17 cellular contexts compared by ENCODE assay signal in the genomic region with DNA sequence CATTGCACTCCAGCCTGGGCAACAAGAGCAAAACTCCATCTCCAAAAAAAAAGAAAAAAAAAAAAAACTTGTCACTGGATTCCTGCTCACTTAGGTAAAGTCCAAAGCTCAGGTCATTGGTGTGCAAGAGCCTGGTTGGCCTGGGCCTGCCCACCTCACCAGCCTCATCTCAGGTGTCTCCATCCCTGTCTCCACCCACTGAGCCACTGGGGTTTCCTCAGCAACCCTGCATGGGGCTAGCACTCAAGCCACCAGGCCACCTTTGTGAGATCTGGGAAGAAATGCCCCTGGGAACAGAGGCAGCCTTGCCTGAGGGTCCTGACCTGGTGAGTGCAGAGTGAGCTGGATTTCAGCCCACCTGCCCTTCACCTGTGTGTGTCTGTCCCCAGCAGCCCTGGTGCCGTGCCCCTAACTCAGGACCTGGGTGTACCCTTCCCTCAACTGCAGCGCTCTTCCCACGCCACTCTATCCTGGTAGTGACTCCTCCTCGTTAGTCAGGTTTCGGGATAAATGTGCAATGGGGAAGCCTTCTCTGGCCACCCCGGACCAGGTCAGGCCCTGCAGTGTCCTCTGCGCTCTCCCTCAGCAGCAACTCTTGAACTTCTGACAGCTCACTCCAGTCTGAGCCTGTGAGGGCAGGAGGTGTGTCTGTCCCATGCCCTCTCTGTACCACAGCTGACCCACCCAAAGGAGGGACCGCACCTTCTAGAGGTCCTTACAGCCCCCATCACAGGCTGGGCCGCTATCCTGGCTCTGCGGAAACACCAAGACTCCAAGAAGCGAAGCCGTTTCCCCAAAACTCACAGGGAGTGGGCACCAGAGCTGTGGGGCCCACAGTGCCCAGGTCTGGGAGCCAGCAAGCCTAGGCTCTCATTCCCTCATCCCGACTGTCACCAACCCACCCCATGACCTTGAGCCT. TPM values are rescaled to one million over a fixed set of nuclear protein-coding genes. Genes with fewer than 3 reads are reported as not detected.
DNase-seq lines count a peak whose midpoint lies in the region; ATAC-seq, FAIRE-seq and TF ChIP-seq lines count a peak whose summit lies in the region.
"Had no signal": no experiment of that assay in that cellular context is flagged by ENCODE, and none has a peak within 500 bp of the region (broad histone marks: within the 10 kb centered on the region; RNA-seq: fewer than 3 reads in every experiment).

No MANE protein-coding gene starts in this region.

- H3K4me1 ChIP-seq in HepG2 (ENCODE audit: insufficient read depth, low read length) (peaks cover 87% of the 10 kb centered on the region), upper lobe of left lung (peaks cover 14 to 26% (median 19%) of the 10 kb centered on the region in 4 donors), psoas muscle (peaks cover 15% of the 10 kb centered on the region), BE2C (no peaks in the 10 kb centered on the region)

- TF ChIP-seq EP300 in HepG2 (IDR thresholded peaks at IDR 0.05; ENCODE audit: low read depth in 2 of 2, low read length in 2 of 2) (no peak), HepG2 (CRISPR knock-in tag; IDR thresholded peaks at IDR 0.05; ENCODE audit: borderline replicate concordance) (no peak), upper lobe of left lung (IDR thresholded peaks at IDR 0.05) (no peak)

- WGBS in HepG2 (ENCODE audit: low lambda C conversion rate), result 95% methylated on average over 8 of the region's 13 CpGs
- WGBS in upper lobe of left lung, 2 donors, result 94% methylated on average over 6 to 13 of the region's 13 CpGs
- 92 to 93% (median 92%) methylated on average over 13 of the region's 13 CpGs for WGBS in psoas muscle, 3 donors

- in situ Hi-C loops in HepG2 (cut with HindIII; ENCODE audit: extremely low pct_ligation_motif_present, low pct_unique_long_range_greater_than_20kb), result loop anchor here (25.0 kb wide), 1 partner anchor 526 kb away; no protein-coding TSS in a partner anchor

- TF ChIP-seq RAD21 in HepG2 (CRISPR knock-in tag; IDR thresholded peaks at IDR 0.05), result no peak

- H3K9me3 Mint-ChIP-seq in type B pancreatic cell, result no peaks in the 10 kb centered on the region
- H3K9me3 Mint-ChIP-seq: CD8-positive, alpha-beta T cell had no signal

- no peaks in the 10 kb centered on the region for H3K36me3 Mint-ChIP-seq in type B pancreatic cell
- H3K36me3 Mint-ChIP-seq: CD8-positive, alpha-beta T cell had no signal

- DNase-seq in activated effector memory CD4-positive, alpha-beta T cell treated with anti-CD3 and anti-CD28 coated beads, Interleukin-2, amount 50 U/mL, for 16 hours, result peak; percentile 57
- DNase-seq in activated effector memory CD4-positive, alpha-beta T cell treated with Interleukin-2 at 50 U/mL for 16 hours, result no peak
- DNase-seq in coronary artery (ENCODE audit: low spot score) (peak; percentile 67), HepG2 (ENCODE audit: low spot score) (peak; percentile 75), type B pancreatic cell (ENCODE audit: extremely low spot score, unreplicated experiment) (peak; percentile 51), upper lobe of left lung (no peak), psoas muscle (no peak), BE2C (no peak)
- DNase-seq: IMR-90, Kasumi-1, NCI-H1105 treated with DMSO at 0.1 percent for 48 hours, NCI-H187, SHP77 had no signal

- peak; percentile 28 for FAIRE-seq in HepG2 (lab: Jason Lieb, UNC)
- FAIRE-seq: H1 had no signal

- CTCF ChIA-PET in HepG2 (lab: Yijun Ruan, JAX; ENCODE audit: low intra/inter-chr PET ratio, low total read pairs), result no interaction called here

- H3K27ac ChIP-seq in coronary artery (no peak overlapping the region), HepG2 (ENCODE audit: extremely low read length, insufficient read depth, low read length) (no peak overlapping the region), upper lobe of left lung (no peak overlapping the region), psoas muscle (no peak overlapping the region)

- H3K27me3 ChIP-seq in HepG2 (ENCODE audit: control insufficient read depth in 1 of 2, insufficient read depth in 2 of 2, low read length in 2 of 2) (no peaks in the 10 kb centered on the region), upper lobe of left lung (no peaks in the 10 kb centered on the region), psoas muscle (ENCODE audit: insufficient read depth in 3 of 3, low read length in 2 of 3) (peaks cover 0 to 3% (median 0%) of the 10 kb centered on the region in 3 donors), BE2C (no peaks in the 10 kb centered on the region)

- H3K4me2 ChIP-seq in HepG2 (ENCODE audit: low read depth, low read length), result peak overlapping the region; percentile 47; the same call in 1 of the 2 replicates

- H3K4me3 Mint-ChIP-seq in type B pancreatic cell, result no peak overlapping the region
- H3K4me3 Mint-ChIP-seq: CD8-positive, alpha-beta T cell had no signal

- no peak for TF ChIP-seq POLR2A in HepG2 (IDR thresholded peaks at IDR 0.05; ENCODE audit: insufficient read depth in 1 of 2, low read depth in 2 of 2, low read length in 2 of 2)
- no peak for TF ChIP-seq POLR2A in upper lobe of left lung (IDR thresholded peaks at IDR 0.05)

- H3K4me3 ChIP-seq in coronary artery (no peak overlapping the region), HepG2 (replicated peaks in 1 of 3; ENCODE audit: insufficient read depth in 1 of 3, low read depth in 2 of 3, low read length in 3 of 3) (no peak overlapping the region), upper lobe of left lung (no peak overlapping the region), psoas muscle (no peak overlapping the region), BE2C (ENCODE audit: low read depth, low read length) (no peak overlapping the region)

- H3K9ac ChIP-seq in HepG2 (ENCODE audit: insufficient read depth, low read depth, low read length), result no peak overlapping the region

- H3K27ac Mint-ChIP-seq in type B pancreatic cell, result no peak overlapping the region
- H3K27ac Mint-ChIP-seq: CD8-positive, alpha-beta T cell had no signal

- H3K36me3 ChIP-seq in HepG2 (replicated peaks in 1 of 2; ENCODE audit: control insufficient read depth in 1 of 2, insufficient read depth in 2 of 2, low read length in 2 of 2) (no peaks in the 10 kb centered on the region), upper lobe of left lung (no peaks in the 10 kb centered on the region), psoas muscle (ENCODE audit: insufficient read depth in 1 of 2, low read depth in 1 of 2) (no peaks in the 10 kb centered on the region), BE2C (no peaks in the 10 kb centered on the region)

- TF ChIP-seq CTCF in coronary artery (IDR thresholded peaks at IDR 0.05), result no peak
- TF ChIP-seq CTCF in HepG2 (CRISPR knock-in tag; IDR thresholded peaks at IDR 0.05), result no peak
- TF ChIP-seq CTCF in type B pancreatic cell (conservative IDR thresholded peaks at IDR 0.05), result no peak
- no peak for TF ChIP-seq CTCF in upper lobe of left lung (IDR thresholded peaks at IDR 0.05)
- no peak for TF ChIP-seq CTCF in psoas muscle (IDR thresholded peaks at IDR 0.05)
- no peak for TF ChIP-seq CTCF in BE2C (IDR thresholded peaks at IDR 0.05; ENCODE audit: low read depth, low read length)

- POLR2A ChIA-PET in HepG2 (lab: Yijun Ruan, JAX), result interaction anchor here (8.3 kb wide), 1 partner anchor 5 kb away, joined by 168 read pairs; no protein-coding TSS in a partner anchor

- no peaks in the 10 kb centered on the region for H3K4me1 Mint-ChIP-seq in type B pancreatic cell (ENCODE audit: unreplicated experiment)

- no peaks in the 10 kb centered on the region for H3K79me2 ChIP-seq in HepG2 (ENCODE audit: insufficient read depth, low read length)

- intact Hi-C loops in HepG2 (cut with micrococcal nuclease; ENCODE audit: unreplicated experiment) (no loop called here), psoas muscle (cut with DNase I) (no loop called here)

- H4K20me1 ChIP-seq in HepG2 (ENCODE audit: insufficient read depth, low read length), result no peaks in the 10 kb centered on the region

- no peaks in the 10 kb centered on the region for H3K9me3 ChIP-seq in HepG2 (ENCODE audit: low read length)
- no peaks in the 10 kb centered on the region for H3K9me3 ChIP-seq in upper lobe of left lung
- H3K9me3 ChIP-seq in psoas muscle, result no peaks in the 10 kb centered on the region
- H3K9me3 ChIP-seq in BE2C, result no peaks in the 10 kb centered on the region

- ATAC-seq in HepG2, result peak; percentile 50
- ATAC-seq in upper lobe of left lung (ENCODE audit: low FRiP score in 2 of 2), result no peak
- ATAC-seq in psoas muscle, result no peak
- ATAC-seq: CD8-positive, alpha-beta T cell; Panc1 had no signal

- H2AFZ ChIP-seq in HepG2 (ENCODE audit: low read length), result no peak overlapping the region

- peaks cover 19% of the 10 kb centered on the region for H3K27me3 Mint-ChIP-seq in type B pancreatic cell

- no TSS peak for BruUV-seq in HepG2 (replicated peaks; lab: Mats Ljungman, UMichigan)

RNA-seq across cellular contexts. Expression of a gene that starts 3.3 kb away (rescaled TPM):
- total RNA-seq in HepG2 (2016; rRNA removed; fragmentation: Illumina TruSeq; extraction: Trizol) (0.24 TPM in 1 of 2 replicates, not detected in the other), type B pancreatic cell (ENCODE audit: low replicate concordance) (not detected in 2 replicates), upper lobe of left lung (10 to 100 TPM; 17.8 to 57.6 (median 41.4) TPM), psoas muscle (under 1 TPM in 3 of 4 donors, not detected in 1; 0.25 to 0.81 (median 0.52) TPM)
- total RNA-seq in HepG2 (2016; cell fraction: cytosol; rRNA removed; fragmentation: Illumina TruSeq; extraction: Trizol; ENCODE audit: low read depth), result not detected in 2 replicates
- total RNA-seq in HepG2 (2016; cell fraction: insoluble cytoplasmic fraction; rRNA removed; fragmentation: Illumina TruSeq; extraction: Trizol), result 0.25 and 0.35 TPM in 2 replicates
- total RNA-seq in HepG2 (2016; cell fraction: membrane; rRNA removed; fragmentation: Illumina TruSeq; extraction: Trizol), result not detected in 2 replicates
- total RNA-seq in HepG2 (2016; cell fraction: nucleus; rRNA removed; fragmentation: Illumina TruSeq; extraction: Trizol), result not detected in 2 replicates
- polyA plus RNA-seq in HepG2 (2011; rRNA removed) (1.6 TPM in 2 replicates), psoas muscle (1 to 10 TPM in 1 of 3 donors, under 1 TPM in 2; 0.11 to 1.4 (median 0.26) TPM)
- 1.1 and 2.0 TPM in 2 replicates for polyA plus RNA-seq in HepG2 (2011; cell fraction: cytosol; rRNA removed)
- polyA plus RNA-seq in HepG2 (2011; cell fraction: nucleus; rRNA removed), result 0.64 and 0.80 TPM in 2 replicates
- polyA plus RNA-seq in HepG2 (2012), result 2.0 and 2.5 TPM in 2 replicates
- 0.17 and 0.35 TPM in 2 replicates for polyA plus RNA-seq in HepG2 (2016; cell fraction: cytosol; fragmentation: Illumina TruSeq; extraction: Trizol; ENCODE audit: low read depth)
- polyA plus RNA-seq in HepG2 (2016; cell fraction: insoluble cytoplasmic fraction; fragmentation: Illumina TruSeq; extraction: Trizol; ENCODE audit: low read depth), result 0.29 TPM in 1 of 2 replicates, not detected in the other
- 0.27 and 0.50 TPM in 2 replicates for polyA plus RNA-seq in HepG2 (2016; cell fraction: membrane; fragmentation: Illumina TruSeq; extraction: Trizol; ENCODE audit: low read depth)
- not detected in 2 replicates for polyA plus RNA-seq in HepG2 (2016; cell fraction: nucleus; fragmentation: Illumina TruSeq; extraction: Trizol; ENCODE audit: insufficient read depth, low read depth)
- polyA minus RNA-seq in HepG2 (2011; rRNA and poly(A)+ RNA removed; ENCODE audit: low replicate concordance), result 0.46 TPM in 1 of 2 replicates, not detected in the other
- 1.1 TPM in 1 of 2 replicates, not detected in the other for polyA minus RNA-seq in HepG2 (2011; cell fraction: cytosol; rRNA and poly(A)+ RNA removed)
- polyA minus RNA-seq in HepG2 (2011; cell fraction: nucleus; rRNA and poly(A)+ RNA removed), result not detected in 2 replicates
- not detected for polyA plus RNA-seq in BE2C (2012; ENCODE audit: insufficient read depth, insufficient read length, low read depth)
- total RNA-seq: CD8-positive, alpha-beta T cell; H1; IMR-90 had no signal
- polyA plus RNA-seq: BJ, IMR-90 had no signal

RNA-seq across cellular contexts. Expression of a gene that starts 45.5 kb away (rescaled TPM):
- total RNA-seq in HepG2 (2016; rRNA removed; fragmentation: Illumina TruSeq; extraction: Trizol) (not detected in 2 replicates), type B pancreatic cell (ENCODE audit: low replicate concordance) (not detected in 2 replicates), upper lobe of left lung (10 to 100 TPM in 4 of 6 donors, 1 to 10 TPM in 2; 4.2 to 16.4 (median 10.8) TPM), psoas muscle (1 to 10 TPM; 1.5 to 2.1 (median 1.7) TPM)
- not detected in 2 replicates for total RNA-seq in HepG2 (2016; cell fraction: cytosol; rRNA removed; fragmentation: Illumina TruSeq; extraction: Trizol; ENCODE audit: low read depth)
- not detected in 2 replicates for total RNA-seq in HepG2 (2016; cell fraction: insoluble cytoplasmic fraction; rRNA removed; fragmentation: Illumina TruSeq; extraction: Trizol)
- not detected in 2 replicates for total RNA-seq in HepG2 (2016; cell fraction: membrane; rRNA removed; fragmentation: Illumina TruSeq; extraction: Trizol)
- total RNA-seq in HepG2 (2016; cell fraction: nucleus; rRNA removed; fragmentation: Illumina TruSeq; extraction: Trizol), result not detected in 2 replicates
- polyA plus RNA-seq in HepG2 (2011; rRNA removed) (0.05 and 0.07 TPM in 2 replicates), psoas muscle (1 to 10 TPM in 1 of 3 donors, under 1 TPM in 2; 0.73 to 1.7 (median 0.92) TPM)
- 0.01 and 0.05 TPM in 2 replicates for polyA plus RNA-seq in HepG2 (2011; cell fraction: cytosol; rRNA removed)
- 0.09 and 0.10 TPM in 2 replicates for polyA plus RNA-seq in HepG2 (2011; cell fraction: nucleus; rRNA removed)
- polyA plus RNA-seq in HepG2 (2012), result 0.11 and 0.13 TPM in 2 replicates
- not detected in 2 replicates for polyA plus RNA-seq in HepG2 (2016; cell fraction: cytosol; fragmentation: Illumina TruSeq; extraction: Trizol; ENCODE audit: low read depth)
- not detected in 2 replicates for polyA plus RNA-seq in HepG2 (2016; cell fraction: insoluble cytoplasmic fraction; fragmentation: Illumina TruSeq; extraction: Trizol; ENCODE audit: low read depth)
- polyA plus RNA-seq in HepG2 (2016; cell fraction: membrane; fragmentation: Illumina TruSeq; extraction: Trizol; ENCODE audit: low read depth), result not detected in 2 replicates
- not detected in 2 replicates for polyA plus RNA-seq in HepG2 (2016; cell fraction: nucleus; fragmentation: Illumina TruSeq; extraction: Trizol; ENCODE audit: insufficient read depth, low read depth)
- polyA minus RNA-seq in HepG2 (2011; rRNA and poly(A)+ RNA removed; ENCODE audit: low replicate concordance), result 0.26 TPM in 1 of 2 replicates, not detected in the other
- not detected in 2 replicates for polyA minus RNA-seq in HepG2 (2011; cell fraction: cytosol; rRNA and poly(A)+ RNA removed)
- polyA minus RNA-seq in HepG2 (2011; cell fraction: nucleus; rRNA and poly(A)+ RNA removed), result not detected in 2 replicates
- 0.09 TPM for polyA plus RNA-seq in BE2C (2012; ENCODE audit: insufficient read depth, insufficient read length, low read depth)
- total RNA-seq: CD8-positive, alpha-beta T cell; IMR-90 had no signal
- polyA plus RNA-seq: BJ, IMR-90 had no signal

RNA-seq across cellular contexts. Expression of a gene that starts 49.3 kb away (rescaled TPM):
- total RNA-seq in HepG2 (2016; rRNA removed; fragmentation: Illumina TruSeq; extraction: Trizol), result not detected in 2 replicates
- total RNA-seq in HepG2 (2016; cell fraction: cytosol; rRNA removed; fragmentation: Illumina TruSeq; extraction: Trizol; ENCODE audit: low read depth), result not detected in 2 replicates
- total RNA-seq in HepG2 (2016; cell fraction: insoluble cytoplasmic fraction; rRNA removed; fragmentation: Illumina TruSeq; extraction: Trizol), result not detected in 2 replicates
- total RNA-seq in HepG2 (2016; cell fraction: membrane; rRNA removed; fragmentation: Illumina TruSeq; extraction: Trizol), result not detected in 2 replicates
- total RNA-seq in HepG2 (2016; cell fraction: nucleus; rRNA removed; fragmentation: Illumina TruSeq; extraction: Trizol), result not detected in 2 replicates
- not detected in 2 replicates for polyA plus RNA-seq in HepG2 (2011; rRNA removed)
- not detected in 2 replicates for polyA plus RNA-seq in HepG2 (2011; cell fraction: cytosol; rRNA removed)
- not detected in 2 replicates for polyA plus RNA-seq in HepG2 (2011; cell fraction: nucleus; rRNA removed)
- 0.08 TPM in 1 of 2 replicates, not detected in the other for polyA plus RNA-seq in HepG2 (2012)
- not detected in 2 replicates for polyA plus RNA-seq in HepG2 (2016; cell fraction: cytosol; fragmentation: Illumina TruSeq; extraction: Trizol; ENCODE audit: low read depth)
- not detected in 2 replicates for polyA plus RNA-seq in HepG2 (2016; cell fraction: insoluble cytoplasmic fraction; fragmentation: Illumina TruSeq; extraction: Trizol; ENCODE audit: low read depth)
- polyA plus RNA-seq in HepG2 (2016; cell fraction: membrane; fragmentation: Illumina TruSeq; extraction: Trizol; ENCODE audit: low read depth), result not detected in 2 replicates
- not detected in 2 replicates for polyA plus RNA-seq in HepG2 (2016; cell fraction: nucleus; fragmentation: Illumina TruSeq; extraction: Trizol; ENCODE audit: insufficient read depth, low read depth)
- polyA minus RNA-seq in HepG2 (2011; rRNA and poly(A)+ RNA removed; ENCODE audit: low replicate concordance), result 0.07 TPM in 1 of 2 replicates, not detected in the other
- not detected in 2 replicates for polyA minus RNA-seq in HepG2 (2011; cell fraction: cytosol; rRNA and poly(A)+ RNA removed)
- not detected in 2 replicates for polyA minus RNA-seq in HepG2 (2011; cell fraction: nucleus; rRNA and poly(A)+ RNA removed)
- not detected in 2 replicates for total RNA-seq in type B pancreatic cell (ENCODE audit: low replicate concordance)
- 1 to 10 TPM in 4 of 6 donors, under 1 TPM in 2; 0.13 to 3.1 (median 1.6) TPM for total RNA-seq in upper lobe of left lung
- not detected for total RNA-seq in psoas muscle
- polyA plus RNA-seq in psoas muscle, result under 1 TPM in 2 of 3 donors, not detected in 1; 0.03 to 0.04 TPM
- not detected for polyA plus RNA-seq in BE2C (2012; ENCODE audit: insufficient read depth, insufficient read length, low read depth)
- total RNA-seq: CD8-positive, alpha-beta T cell; H1; IMR-90 had no signal
- polyA plus RNA-seq: BJ, H1, IMR-90 had no signal

Comparison
In these comparisons a context has a peak if more than half of its experiments do, and no peak if none do; other contexts are left out.
1. DNase-seq: peak in activated effector memory CD4-positive, alpha-beta T cell treated with anti-CD3 and anti-CD28 coated beads, Interleukin-2, amount 50 U/mL, for 16 hours (single experiment), coronary artery (single experiment), HepG2 (single experiment) and type B pancreatic cell (single experiment); none in activated effector memory CD4-positive, alpha-beta T cell treated with Interleukin-2 at 50 U/mL for 16 hours (single experiment), upper lobe of left lung (0 of 2), psoas muscle (0 of 2) and BE2C (single experiment).
2. RNA of a gene that starts 3.3 kb away (total RNA-seq): 17.8 to 57.6 TPM in upper lobe of left lung; 0.25 to 0.81 TPM in psoas muscle, 0.24 to 0.35 TPM in HepG2 and not detected in type B pancreatic cell; every median in the first group is over 10 times any median in the second.